Comparison of ENCODE assay signal across 12 cellular contexts in the genomic region with DNA sequence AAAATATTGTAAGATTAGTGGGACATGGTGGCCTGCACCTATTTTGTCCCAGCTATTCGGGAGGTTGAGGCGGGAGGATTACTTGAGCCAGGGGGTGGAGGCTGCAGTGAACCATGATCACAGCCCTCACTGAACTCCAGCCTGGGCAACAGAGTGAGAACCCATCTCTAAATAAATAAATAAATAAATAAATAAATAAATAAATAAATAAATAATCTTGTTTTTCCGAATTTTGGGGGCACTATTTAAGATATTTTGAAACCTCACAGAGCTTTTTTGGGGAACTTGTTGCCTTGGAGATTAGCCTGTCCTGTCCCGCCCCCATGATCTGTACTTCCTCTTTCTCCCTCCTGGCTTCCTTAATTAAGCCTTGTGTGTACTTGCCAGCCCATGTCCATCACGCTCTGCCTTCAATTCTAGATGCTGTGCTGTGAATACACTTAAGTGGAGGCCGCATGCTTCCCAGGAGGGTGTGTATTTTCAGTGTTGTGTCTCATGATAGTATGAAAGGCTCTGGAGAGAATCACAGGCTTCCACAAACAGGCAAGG. TPM values are rescaled to one million over a fixed set of nuclear protein-coding genes. Genes with fewer than 3 reads are reported as not detected.
DNase-seq lines count a peak whose midpoint lies in the region; ATAC-seq and TF ChIP-seq lines count a peak whose summit lies in the region.
"Had no signal": no experiment of that assay in that cellular context is flagged by ENCODE, and none has a peak within 500 bp of the region (broad histone marks: within the 10 kb centered on the region; RNA-seq: fewer than 3 reads in every experiment).

No MANE protein-coding gene starts in this region.

- POLR2A ChIA-PET in A673 (lab: Charles Lee; ENCODE audit: low non-redundant PET): no interaction called here

- H3K27me3 Mint-ChIP-seq in activated CD4-positive, alpha-beta T cell treated with anti-CD3 and anti-CD28 coated beads, Interleukin-2, amount 10 ng/mL, durations not matched to agents 24 days and 14 days: no peaks in the 10 kb centered on the region
- H3K27me3 Mint-ChIP-seq in activated T-helper 17 cell treated with anti-CD3 and anti-CD28 coated beads, Interleukin-2, amount 50 U/mL, for 72 hours: no peaks in the 10 kb centered on the region

- H3K27me3 ChIP-seq in Karpas-422 (ENCODE audit: low read length): no peaks in the 10 kb centered on the region
- H3K27me3 ChIP-seq in spleen (replicated peaks in 1 of 7): no peaks in the 10 kb centered on the region
- no peaks in the 10 kb centered on the region for H3K27me3 ChIP-seq in A673 (replicated peaks; ENCODE audit: insufficient read depth, low read depth, low read length, poor library complexity)
- H3K27me3 ChIP-seq: right lobe of liver had no signal

- intact Hi-C loops in activated CD4-positive, alpha-beta T cell treated with anti-CD3 and anti-CD28 coated beads, Interleukin-2, amount 10 ng/mL, durations not matched to agents 24 days and 14 days (cut with micrococcal nuclease): no loop called here
- intact Hi-C loops in spleen (cut with DNase I; ENCODE audit: low total_unique reads) (no loop called here), A673 (cut with micrococcal nuclease; ENCODE audit: unreplicated experiment) (no loop called here)

- H3K36me3 ChIP-seq in Karpas-422 (ENCODE audit: insufficient read depth, low read length) (no peaks in the 10 kb centered on the region), spleen (peaks cover 0 to 25% (median 16%) of the 10 kb centered on the region in 6 donors), A673 (ENCODE audit: insufficient read depth, low read length, poor library complexity, severe bottlenecking) (no peaks in the 10 kb centered on the region)
- H3K36me3 ChIP-seq: right lobe of liver had no signal

- peak overlapping the region; percentile 56 for H3K27ac Mint-ChIP-seq in activated CD4-positive, alpha-beta T cell treated with anti-CD3 and anti-CD28 coated beads, Interleukin-2, amount 10 ng/mL, durations not matched to agents 24 days and 14 days
- peak overlapping the region; percentile 59 for H3K27ac Mint-ChIP-seq in activated T-helper 17 cell treated with anti-CD3 and anti-CD28 coated beads, Interleukin-2, amount 50 U/mL, for 72 hours

- H2AFZ ChIP-seq in Karpas-422 (ENCODE audit: low read length): peak overlapping the region; percentile 64; the same call in 1 of the 2 replicates

- CTCF ChIA-PET in A673 (lab: Charles Lee): no interaction called here

- no peak for TF ChIP-seq CTCF in spleen (IDR thresholded peaks at IDR 0.05 in 8 of 11, conservative IDR thresholded peaks at IDR 0.05 in 3 of 11)
- TF ChIP-seq CTCF in A673 (conservative IDR thresholded peaks at IDR 0.05; ENCODE audit: low read depth, low read length): no peak

- H3K4me2 ChIP-seq in Karpas-422 (ENCODE audit: low read depth, low read length, poor library complexity, severe bottlenecking): peak overlapping the region; percentile 32

- peaks cover 26% of the 10 kb centered on the region for H3K36me3 Mint-ChIP-seq in activated CD4-positive, alpha-beta T cell treated with anti-CD3 and anti-CD28 coated beads, Interleukin-2, amount 10 ng/mL, durations not matched to agents 24 days and 14 days (ENCODE audit: low read depth)
- peaks cover 11% of the 10 kb centered on the region for H3K36me3 Mint-ChIP-seq in activated T-helper 17 cell treated with anti-CD3 and anti-CD28 coated beads, Interleukin-2, amount 50 U/mL, for 72 hours (ENCODE audit: low read depth)

- H3K9me2 ChIP-seq in Karpas-422 (replicated peaks; ENCODE audit: insufficient read depth, low read length): no peaks in the 10 kb centered on the region

- TF ChIP-seq POLR2A in spleen (IDR thresholded peaks at IDR 0.05): no peak

- H3K27ac ChIP-seq in Karpas-422 (ENCODE audit: low read length) (no peak overlapping the region), spleen (peak overlapping the region in 6 of 8 donors; percentile 4 to 92 (median 86)), A673 (ENCODE audit: low read depth, low read length, poor library complexity, severe bottlenecking) (no peak overlapping the region)
- H3K27ac ChIP-seq: right lobe of liver had no signal

- H3K9me3 Mint-ChIP-seq in activated CD4-positive, alpha-beta T cell treated with anti-CD3 and anti-CD28 coated beads, Interleukin-2, amount 10 ng/mL, durations not matched to agents 24 days and 14 days: no peaks in the 10 kb centered on the region
- no peaks in the 10 kb centered on the region for H3K9me3 Mint-ChIP-seq in activated T-helper 17 cell treated with anti-CD3 and anti-CD28 coated beads, Interleukin-2, amount 50 U/mL, for 72 hours

- no TSS peak for BruUV-seq in A673 (replicated peaks; lab: Mats Ljungman, UMichigan)

- no peaks in the 10 kb centered on the region for H4K20me1 ChIP-seq in Karpas-422 (ENCODE audit: insufficient read depth, low read depth, low read length)

- peaks cover 36% of the 10 kb centered on the region for H3K4me1 Mint-ChIP-seq in activated CD4-positive, alpha-beta T cell treated with anti-CD3 and anti-CD28 coated beads, Interleukin-2, amount 10 ng/mL, durations not matched to agents 24 days and 14 days
- H3K4me1 Mint-ChIP-seq in activated T-helper 17 cell treated with anti-CD3 and anti-CD28 coated beads, Interleukin-2, amount 50 U/mL, for 72 hours: peaks cover 28% of the 10 kb centered on the region

- H3K4me1 ChIP-seq in Karpas-422 (ENCODE audit: low read length): peaks cover 10% of the 10 kb centered on the region
- peaks cover 22 to 64% (median 56%) of the 10 kb centered on the region in 6 donors for H3K4me1 ChIP-seq in spleen
- H3K4me1 ChIP-seq in A673 (ENCODE audit: insufficient read depth, low read length, poor library complexity, severe bottlenecking): no peaks in the 10 kb centered on the region

- WGBS in spleen, 5 donors: 46 to 62% (median 53%) methylated on average over 6 of the region's 6 CpGs

- no peaks in the 10 kb centered on the region for H3K79me2 ChIP-seq in Karpas-422 (ENCODE audit: low read length)

- H3K4me3 Mint-ChIP-seq in activated CD4-positive, alpha-beta T cell treated with anti-CD3 and anti-CD28 coated beads, Interleukin-2, amount 10 ng/mL, durations not matched to agents 24 days and 14 days: no peak overlapping the region
- no peak overlapping the region for H3K4me3 Mint-ChIP-seq in activated T-helper 17 cell treated with anti-CD3 and anti-CD28 coated beads, Interleukin-2, amount 50 U/mL, for 72 hours

- H3K9me3 ChIP-seq in Karpas-422 (ENCODE audit: low read length) (no peaks in the 10 kb centered on the region), spleen (no peaks in the 10 kb centered on the region), A673 (ENCODE audit: low read depth, low read length, poor library complexity, severe bottlenecking) (no peaks in the 10 kb centered on the region)
- H3K9me3 ChIP-seq: right lobe of liver had no signal

- 0 out of 2 replicates have a peak overlapping the region, but pooled peaks have one; percentile 15 for H3K9ac ChIP-seq in Karpas-422 (ENCODE audit: low read length)

- H3K4me3 ChIP-seq in Karpas-422 (ENCODE audit: low read length) (no peak overlapping the region), spleen (peak overlapping the region in 1 of 8 donors; percentile 33), A673 (ENCODE audit: low read depth, low read length, poor library complexity, severe bottlenecking) (no peak overlapping the region)
- H3K4me3 ChIP-seq: right lobe of liver had no signal

- DNase-seq in activated CD4-positive, alpha-beta T cell treated with anti-CD3 and anti-CD28 coated beads, Interleukin-2, amount 10 ng/mL, durations not matched to agents 24 days and 14 days: no peak
- DNase-seq in activated CD4-positive, alpha-beta T cell treated with anti-CD3 and anti-CD28 coated beads for 1 hour: no peak
- DNase-seq in Karpas-422 (peak; percentile 82), spleen (peak; percentile 76), DMS53 (lab: John Stamatoyannopoulos, UW) (no peak), NCI-H2107 treated with DMSO at 0.1 percent for 48 hours (lab: John Stamatoyannopoulos, UW; ENCODE audit: unreplicated experiment) (no peak), A673 (ENCODE audit: low spot score) (no peak)
- DNase-seq: ACHN, activated T-cell treated with anti-CD3 and anti-CD28 coated beads for 4 hours, NCI-H345, right lobe of liver had no signal

- ATAC-seq in activated T-helper 17 cell treated with anti-CD3 and anti-CD28 coated beads, Interleukin-2, amount 50 U/mL, for 72 hours (replicated peaks): no peak

RNA-seq across cellular contexts. Expression of gene LGALS9, which starts 4.4 kb away (rescaled TPM):
- total RNA-seq in activated CD4-positive, alpha-beta T cell treated with anti-CD3 and anti-CD28 coated beads, Interleukin-2, amount 10 ng/mL, durations not matched to agents 24 days and 14 days: 46.4 and 51.6 TPM in 2 replicates
- total RNA-seq in Karpas-422 (2014; rRNA removed; shearing (Covaris generic); ENCODE audit: low replicate concordance): 3.6 and 5.4 TPM in 2 replicates
- 10 to 100 TPM; 29.7 to 36.8 TPM for total RNA-seq in activated T-helper 17 cell treated with anti-CD3 and anti-CD28 coated beads, Interleukin-2, amount 50 U/mL, for 72 hours
- total RNA-seq in spleen (100 to 1,000 TPM; 187 to 309 (median 252) TPM), A673 (2021) (2.4 and 3.7 TPM in 2 replicates)
- 100 to 1,000 TPM; 162 to 202 (median 198) TPM for polyA plus RNA-seq in spleen

Comparison
In these comparisons a context has a peak if more than half of its experiments do, and no peak if none do; other contexts are left out.
1. DNase-seq: peak in Karpas-422 (single experiment) and spleen (single experiment); none in activated CD4-positive, alpha-beta T cell treated with anti-CD3 and anti-CD28 coated beads, Interleukin-2, amount 10 ng/mL, durations not matched to agents 24 days and 14 days (single experiment), activated CD4-positive, alpha-beta T cell treated with anti-CD3 and anti-CD28 coated beads for 1 hour (single experiment), DMS53 (single experiment), NCI-H2107 treated with DMSO at 0.1 percent for 48 hours (single experiment) and A673 (single experiment).
2. H3K27ac ChIP-seq: peak in spleen (6 of 8); none in Karpas-422 (single experiment) and A673 (single experiment).